1 cellular context compared by ENCODE assay signal in genomic region chr1:153292740-153293479, GRCh38.
TF ChIP-seq lines count a peak whose summit lies in the region.

No MANE protein-coding gene starts in this region.

TF ChIP-seq in WTC11, 78 proteins besides CTCF, POLR2A, EP300 and RAD21 (continued from another document):
- TF ChIP-seq, protein P1, sequence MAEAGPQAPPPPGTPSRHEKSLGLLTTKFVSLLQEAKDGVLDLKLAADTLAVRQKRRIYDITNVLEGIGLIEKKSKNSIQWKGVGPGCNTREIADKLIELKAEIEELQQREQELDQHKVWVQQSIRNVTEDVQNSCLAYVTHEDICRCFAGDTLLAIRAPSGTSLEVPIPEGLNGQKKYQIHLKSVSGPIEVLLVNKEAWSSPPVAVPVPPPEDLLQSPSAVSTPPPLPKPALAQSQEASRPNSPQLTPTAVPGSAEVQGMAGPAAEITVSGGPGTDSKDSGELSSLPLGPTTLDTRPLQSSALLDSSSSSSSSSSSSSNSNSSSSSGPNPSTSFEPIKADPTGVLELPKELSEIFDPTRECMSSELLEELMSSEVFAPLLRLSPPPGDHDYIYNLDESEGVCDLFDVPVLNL (CRISPR knock-in tag; IDR thresholded peaks at IDR 0.05; ENCODE audit: borderline replicate concordance, low read depth) = no peak
- TF ChIP-seq ZNF138 (CRISPR knock-in tag; conservative IDR thresholded peaks at IDR 0.05) = no peak
- no peak for TF ChIP-seq HMGXB4 (CRISPR knock-in tag; IDR thresholded peaks at IDR 0.05)
- no peak for TF ChIP-seq SMAD4 (CRISPR knock-in tag; IDR thresholded peaks at IDR 0.05)
- TF ChIP-seq, protein P2, sequence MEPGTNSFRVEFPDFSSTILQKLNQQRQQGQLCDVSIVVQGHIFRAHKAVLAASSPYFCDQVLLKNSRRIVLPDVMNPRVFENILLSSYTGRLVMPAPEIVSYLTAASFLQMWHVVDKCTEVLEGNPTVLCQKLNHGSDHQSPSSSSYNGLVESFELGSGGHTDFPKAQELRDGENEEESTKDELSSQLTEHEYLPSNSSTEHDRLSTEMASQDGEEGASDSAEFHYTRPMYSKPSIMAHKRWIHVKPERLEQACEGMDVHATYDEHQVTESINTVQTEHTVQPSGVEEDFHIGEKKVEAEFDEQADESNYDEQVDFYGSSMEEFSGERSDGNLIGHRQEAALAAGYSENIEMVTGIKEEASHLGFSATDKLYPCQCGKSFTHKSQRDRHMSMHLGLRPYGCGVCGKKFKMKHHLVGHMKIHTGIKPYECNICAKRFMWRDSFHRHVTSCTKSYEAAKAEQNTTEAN (CRISPR knock-in tag; IDR thresholded peaks at IDR 0.05) = no peak
- no peak for TF ChIP-seq FOXP1 (CRISPR knock-in tag; IDR thresholded peaks at IDR 0.05; ENCODE audit: borderline replicate concordance)
- no peak for TF ChIP-seq NFYB (CRISPR knock-in tag; conservative IDR thresholded peaks at IDR 0.05; ENCODE audit: low read depth)
- TF ChIP-seq, protein P3, sequence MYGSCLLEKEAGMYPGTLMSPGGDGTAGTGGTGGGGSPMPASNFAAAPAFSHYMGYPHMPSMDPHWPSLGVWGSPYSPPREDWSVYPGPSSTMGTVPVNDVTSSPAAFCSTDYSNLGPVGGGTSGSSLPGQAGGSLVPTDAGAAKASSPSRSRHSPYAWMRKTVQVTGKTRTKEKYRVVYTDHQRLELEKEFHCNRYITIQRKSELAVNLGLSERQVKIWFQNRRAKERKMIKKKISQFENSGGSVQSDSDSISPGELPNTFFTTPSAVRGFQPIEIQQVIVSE (CRISPR knock-in tag; IDR thresholded peaks at IDR 0.05; ENCODE audit: borderline replicate concordance) = no peak
- no peak for TF ChIP-seq ESRRA (CRISPR knock-in tag; IDR thresholded peaks at IDR 0.05; ENCODE audit: borderline replicate concordance)
- no peak for TF ChIP-seq TEAD1 (CRISPR knock-in tag; IDR thresholded peaks at IDR 0.05)
- TF ChIP-seq ZNF219 (CRISPR knock-in tag; IDR thresholded peaks at IDR 0.05; ENCODE audit: borderline replicate concordance) = no peak
